8 cellular contexts compared by ENCODE assay signal in genomic region chr3:107938128-107938527, GRCh38.
DNase-seq lines count a peak whose midpoint lies in the region; ATAC-seq, FAIRE-seq and TF ChIP-seq lines count a peak whose summit lies in the region.

No MANE protein-coding gene starts in this region.

- TF ChIP-seq CTCF in D721Med (IDR thresholded peaks at IDR 0.05; ENCODE audit: insufficient read depth, missing control alignments) (peak; percentile 44), WERI-Rb-1 (IDR thresholded peaks at IDR 0.05; ENCODE audit: low read depth, low read length) (peak; percentile 36), left ventricle myocardium inferior (IDR thresholded peaks at IDR 0.05; ENCODE audit: borderline replicate concordance) (peak; percentile 63), thyroid gland (IDR thresholded peaks at IDR 0.05) (peak in 5 of 6 experiments; percentile 23 to 73 (median 45))

- TF ChIP-seq POLR2A in thyroid gland (IDR thresholded peaks at IDR 0.05), result no peak

- H3K36me3 ChIP-seq in WERI-Rb-1, result no peaks in the 10 kb centered on the region
- no peaks in the 10 kb centered on the region for H3K36me3 ChIP-seq in left ventricle myocardium inferior
- H3K36me3 ChIP-seq in thyroid gland, result no peaks in the 10 kb centered on the region

- H3K4me1 ChIP-seq in left ventricle myocardium inferior (peaks cover 14% of the 10 kb centered on the region), thyroid gland (no peaks in the 10 kb centered on the region)

- intact Hi-C loops in left ventricle myocardium inferior (cut with micrococcal nuclease), result no loop called here
- intact Hi-C loops in thyroid gland (cut with DNase I), result no loop called here
- intact Hi-C loops in posterior vena cava (cut with DNase I), result loop anchor here in 1 of 2 donors (10.0 kb wide), 1 partner anchor 537 kb away; no protein-coding TSS in a partner anchor

- H3K27ac ChIP-seq in WERI-Rb-1, result no peak overlapping the region
- H3K27ac ChIP-seq in left ventricle myocardium inferior (replicated peaks), result no peak overlapping the region
- H3K27ac ChIP-seq in thyroid gland, result no peak overlapping the region

- no peak for ATAC-seq in HG03045 (IDR thresholded peaks at IDR 0.05; ENCODE audit: unreplicated experiment)

- peaks cover 4% of the 10 kb centered on the region for H3K9me3 ChIP-seq in WERI-Rb-1 (ENCODE audit: severe bottlenecking)
- H3K9me3 ChIP-seq in left ventricle myocardium inferior (replicated peaks), result peaks cover 8% of the 10 kb centered on the region
- no peaks in the 10 kb centered on the region for H3K9me3 ChIP-seq in thyroid gland

- no peak overlapping the region for H3K4me3 ChIP-seq in WERI-Rb-1 (ENCODE audit: low read depth, low read length)
- H3K4me3 ChIP-seq in left ventricle myocardium inferior, result no peak overlapping the region
- no peak overlapping the region for H3K4me3 ChIP-seq in thyroid gland (replicated peaks in 1 of 3)

- FAIRE-seq in D721Med (lab: Jason Lieb, UNC), result no peak

- no peak for DNase-seq in D721Med (ENCODE audit: insufficient read length, low spot score)
- peak; percentile 64 for DNase-seq in HS-5 (ENCODE audit: low read depth)
- DNase-seq in WERI-Rb-1, result peak; percentile 37
- no peak for DNase-seq in left ventricle myocardium inferior
- DNase-seq in thyroid gland, result peak; percentile 36 to 51
- no peak for DNase-seq in posterior vena cava (ENCODE audit: low spot score)
- DNase-seq in activated effector memory CD4-positive, alpha-beta T cell treated with anti-CD3 and anti-CD28 coated beads, Interleukin-2, amount 50 U/mL, for 16 hours, result no peak

- H3K27me3 ChIP-seq in WERI-Rb-1 (ENCODE audit: insufficient read depth, low read depth, severe bottlenecking) (no peaks in the 10 kb centered on the region), left ventricle myocardium inferior (ENCODE audit: low read depth) (no peaks in the 10 kb centered on the region), thyroid gland (no peaks in the 10 kb centered on the region)

Comparison
In these comparisons a context has a peak if more than half of its experiments do, and no peak if none do; other contexts are left out.
1. DNase-seq: peak in HS-5 (single experiment), WERI-Rb-1 (single experiment) and thyroid gland (2 of 2); none in D721Med (single experiment), left ventricle myocardium inferior (single experiment), posterior vena cava (single experiment) and activated effector memory CD4-positive, alpha-beta T cell treated with anti-CD3 and anti-CD28 coated beads, Interleukin-2, amount 50 U/mL, for 16 hours (single experiment).
2. Peak in every context shown above with its lines, with median percentiles within 50 percentile points of each other: CTCF ChIP-seq.